In genomic region chr14:73457050-73457934, GRCh38 we compare ENCODE assay signal across 8 cellular contexts. TPM values are rescaled to one million over a fixed set of nuclear protein-coding genes. Genes with fewer than 3 reads are reported as not detected.
DNase-seq lines count a peak whose midpoint lies in the region; ATAC-seq lines count a peak whose summit lies in the region.

No MANE protein-coding gene starts in this region.

- peak in 1 of 2 donors; percentile 3 for ATAC-seq in right cardiac atrium
- ATAC-seq in HG03354 (IDR thresholded peaks at IDR 0.05; ENCODE audit: poor library complexity, severe bottlenecking, unreplicated experiment) = no peak

- peak overlapping the region; percentile 75 for H3K4me3 ChIP-seq in NT2/D1 (ENCODE audit: insufficient read length, low read depth)
- peak overlapping the region; percentile 65 for H3K4me3 ChIP-seq in right cardiac atrium (ENCODE audit: low read length)
- H3K4me3 ChIP-seq in rectal smooth muscle tissue (ENCODE audit: low read length) = peak overlapping the region; percentile 93

- H3K4me1 ChIP-seq in NT2/D1 (ENCODE audit: insufficient read depth, insufficient read length) (no peaks in the 10 kb centered on the region), right cardiac atrium (ENCODE audit: control insufficient read depth, insufficient read depth, low read length) (peaks cover 8% of the 10 kb centered on the region), rectal smooth muscle tissue (ENCODE audit: control insufficient read depth, insufficient read depth, low read length) (peaks cover 19% of the 10 kb centered on the region)

- H3K27me3 ChIP-seq in NT2/D1 (ENCODE audit: insufficient read depth, insufficient read length) (no peaks in the 10 kb centered on the region), right cardiac atrium (ENCODE audit: control insufficient read depth, insufficient read depth) (no peaks in the 10 kb centered on the region), rectal smooth muscle tissue (ENCODE audit: control insufficient read depth, insufficient read depth, low read length) (no peaks in the 10 kb centered on the region)

- DNase-seq in NCI-H345 (lab: John Stamatoyannopoulos, UW) (peak; percentile 26), NCI-H345 treated with DMSO at 0.1 percent for 48 hours (lab: John Stamatoyannopoulos, UW; ENCODE audit: unreplicated experiment) (no peak), NT2/D1 (ENCODE audit: low read depth, low spot score) (no peak), right cardiac atrium (peak; percentile 51 to 69 (median 68)), SHP77 treated with DMSO at 0.1 percent for 48 hours (lab: John Stamatoyannopoulos, UW) (no peak)

- intact Hi-C loops in right cardiac atrium (cut with DNase I) = no loop called here

- WGBS in adipose tissue, 3 donors = 1% methylated on average over 24 to 25 of the region's 25 CpGs
- 1% methylated on average over 25 of the region's 25 CpGs for whole genome bisulfite sequencing in right cardiac atrium

- H3K9ac ChIP-seq in NT2/D1 (ENCODE audit: insufficient read length, low read depth) (peak overlapping the region; percentile 87), rectal smooth muscle tissue (ENCODE audit: low read length) (peak overlapping the region; percentile 66)

- H3K27ac ChIP-seq in adipose tissue (ENCODE audit: low read depth, low read length) (peak overlapping the region; percentile 45), right cardiac atrium (ENCODE audit: low read length) (peak overlapping the region; percentile 36), rectal smooth muscle tissue (ENCODE audit: low read depth, low read length) (peak overlapping the region; percentile 89)

- H3K9me3 ChIP-seq in NT2/D1 (ENCODE audit: insufficient read depth, low read length) = no peaks in the 10 kb centered on the region
- no peaks in the 10 kb centered on the region for H3K9me3 ChIP-seq in right cardiac atrium (ENCODE audit: control insufficient read depth, low read length)

- H3K36me3 ChIP-seq in NT2/D1 (ENCODE audit: insufficient read depth, insufficient read length, low read length) = peaks cover 3% of the 10 kb centered on the region
- H3K36me3 ChIP-seq in rectal smooth muscle tissue (ENCODE audit: control insufficient read depth, insufficient read depth, low read length) = no peaks in the 10 kb centered on the region

RNA-seq across cellular contexts. Expression of gene NUMB, which starts 1.1 kb away (rescaled TPM):
- polyA plus RNA-seq in adipose tissue (10 to 100 TPM; 18.4 to 39.4 (median 33.5) TPM), right cardiac atrium (21.1 TPM)
- total RNA-seq in right cardiac atrium = 10 to 100 TPM; 40.8 to 50.0 (median 43.5) TPM

RNA-seq across cellular contexts. Expression of gene RIOX1, which starts 33.4 kb away (rescaled TPM):
- polyA plus RNA-seq in adipose tissue (1 to 10 TPM; 3.0 to 6.6 (median 4.3) TPM), right cardiac atrium (7.3 TPM)
- total RNA-seq in right cardiac atrium = 10 to 100 TPM in 3 of 4 donors, 1 to 10 TPM in 1; 9.2 to 14.4 (median 11.6) TPM

Comparison
In these comparisons a context has a peak if more than half of its experiments do, and no peak if none do; other contexts are left out.
1. DNase-seq: peak in NCI-H345 (single experiment) and right cardiac atrium (3 of 3); none in NCI-H345 treated with DMSO at 0.1 percent for 48 hours (single experiment), NT2/D1 (single experiment) and SHP77 treated with DMSO at 0.1 percent for 48 hours (single experiment).
2. H3K27ac ChIP-seq: peak in every context shown above with its lines; median percentile 89 in rectal smooth muscle tissue; 45 in adipose tissue; 36 in right cardiac atrium.
3. Peak in every context shown above with its lines, with median percentiles within 50 percentile points of each other: H3K4me3 ChIP-seq.